ENCODE assay signal across 19 cellular contexts in genomic region chr21:34878940-34879339, GRCh38.
DNase-seq lines count a peak whose midpoint lies in the region; ATAC-seq, FAIRE-seq and TF ChIP-seq lines count a peak whose summit lies in the region.
"Had no signal": no experiment of that assay in that cellular context is flagged by ENCODE, and none has a peak within 500 bp of the region (broad histone marks: within the 10 kb centered on the region; RNA-seq: fewer than 3 reads in every experiment).

No MANE protein-coding gene starts in this region.

- no peaks in the 10 kb centered on the region for H3K9me2 ChIP-seq in hepatocyte (replicated peaks; ENCODE audit: insufficient read depth)

- peaks cover 31% of the 10 kb centered on the region for H3K4me1 ChIP-seq in Panc1 (ENCODE audit: control insufficient read depth, insufficient read depth, low read length)
- peaks cover 35% of the 10 kb centered on the region for H3K4me1 ChIP-seq in hepatocyte (ENCODE audit: insufficient read depth)

- H3K36me3 Mint-ChIP-seq in activated naive CD4-positive, alpha-beta T cell treated with anti-CD3 and anti-CD28 coated beads for 36 hours (ENCODE audit: low read depth), result peaks cover 58% of the 10 kb centered on the region
- H3K36me3 Mint-ChIP-seq in type B pancreatic cell, result peaks cover 14% of the 10 kb centered on the region

- H3K27ac ChIP-seq in Panc1 (ENCODE audit: low read length) (peak overlapping the region; percentile 61), hepatocyte (peak overlapping the region; percentile 73)
- H3K27ac ChIP-seq: coronary artery had no signal

- H3K27me3 Mint-ChIP-seq in activated naive CD4-positive, alpha-beta T cell treated with anti-CD3 and anti-CD28 coated beads for 36 hours (ENCODE audit: low read depth), result no peaks in the 10 kb centered on the region
- H3K27me3 Mint-ChIP-seq in type B pancreatic cell, result peaks cover 19% of the 10 kb centered on the region
- H3K27me3 Mint-ChIP-seq: naive B cell had no signal

- 82% methylated on average over 2 of the region's 2 CpGs for WGBS in hepatocyte (ENCODE audit: low lambda C conversion rate, missing lambda C conversion rate)

- ATAC-seq in Panc1, result no peak; the same call in 1 of the 2 replicates

- peaks cover 76% of the 10 kb centered on the region for H3K79me2 ChIP-seq in hepatocyte

- H3K27me3 ChIP-seq in Panc1 (ENCODE audit: control insufficient read depth, insufficient read depth, low read length) (no peaks in the 10 kb centered on the region), hepatocyte (no peaks in the 10 kb centered on the region)
- H3K27me3 ChIP-seq: suprapubic skin had no signal

- CTCF ChIA-PET in activated naive CD4-positive, alpha-beta T cell treated with anti-CD3 and anti-CD28 coated beads for 36 hours (lab: Charles Lee), result no interaction called here
- CTCF ChIA-PET in Panc1 (lab: Charles Lee), result no interaction called here

- H4K20me1 ChIP-seq in hepatocyte (ENCODE audit: insufficient read depth, poor library complexity, severe bottlenecking), result peaks cover 6% of the 10 kb centered on the region

- H3K4me3 Mint-ChIP-seq in activated naive CD4-positive, alpha-beta T cell treated with anti-CD3 and anti-CD28 coated beads for 36 hours, result no peak overlapping the region
- H3K4me3 Mint-ChIP-seq in type B pancreatic cell, result no peak overlapping the region
- H3K4me3 Mint-ChIP-seq: naive B cell had no signal

- H3K4me1 Mint-ChIP-seq in activated naive CD4-positive, alpha-beta T cell treated with anti-CD3 and anti-CD28 coated beads for 36 hours (ENCODE audit: low read depth), result peaks cover 69% of the 10 kb centered on the region
- H3K4me1 Mint-ChIP-seq in type B pancreatic cell (ENCODE audit: unreplicated experiment), result peaks cover 15% of the 10 kb centered on the region

- peak overlapping the region; percentile 16 for H3K27ac Mint-ChIP-seq in activated naive CD4-positive, alpha-beta T cell treated with anti-CD3 and anti-CD28 coated beads for 36 hours
- H3K27ac Mint-ChIP-seq in type B pancreatic cell, result peak overlapping the region; percentile 11
- H3K27ac Mint-ChIP-seq: naive B cell had no signal

- DNase-seq in activated naive CD4-positive, alpha-beta T cell treated with anti-CD3 and anti-CD28 coated beads for 36 hours, result no peak
- DNase-seq in activated naive CD4-positive, alpha-beta T cell treated with Interleukin-2 at 50 U/mL for 16 hours, result no peak
- DNase-seq in Panc1 (ENCODE audit: low read depth, low spot score), result no peak
- no peak for DNase-seq in hepatocyte (ENCODE audit: low spot score)
- no peak for DNase-seq in type B pancreatic cell (ENCODE audit: extremely low spot score, unreplicated experiment)
- no peak for DNase-seq in frontal cortex (ENCODE audit: low spot score in 2 of 2)
- no peak for DNase-seq in A172 (ENCODE audit: low spot score)
- DNase-seq in NCI-H1694 treated with DMSO at 0.1 percent for 48 hours (lab: John Stamatoyannopoulos, UW), result no peak
- DNase-seq: activated CD4-positive, alpha-beta T cell treated with anti-CD3 and anti-CD28 coated beads, Interleukin-2, amount 50 U/mL, for 1 hour; activated T-cell treated with anti-CD3 and anti-CD28 coated beads, Interleukin-2, amount 50 U/mL, for 48 hours; erythroblast; hippocampal formation; naive B cell; NCI-H2227 treated with DMSO at 0.1 percent for 48 hours; posterior cingulate gyrus; stimulated activated CD4-positive, alpha-beta T cell treated with anti-CD3 and anti-CD28 coated beads, Interleukin-15, amount 100 ng/mL, for 24 hours; T1000 had no signal

- H3K9me3 ChIP-seq in Panc1 (ENCODE audit: control insufficient read depth, insufficient read depth, low read depth, low read length) (no peaks in the 10 kb centered on the region), hepatocyte (ENCODE audit: low read depth) (no peaks in the 10 kb centered on the region)
- H3K9me3 ChIP-seq: suprapubic skin had no signal

- H3K36me3 ChIP-seq in Panc1 (ENCODE audit: control insufficient read depth, insufficient read depth, low read length) (peaks cover 8% of the 10 kb centered on the region; the same call in 1 of the 2 replicates), hepatocyte (replicated peaks; ENCODE audit: insufficient read depth, low read depth) (no peaks in the 10 kb centered on the region)

- no peaks in the 10 kb centered on the region for H3K9me3 Mint-ChIP-seq in activated naive CD4-positive, alpha-beta T cell treated with anti-CD3 and anti-CD28 coated beads for 36 hours
- H3K9me3 Mint-ChIP-seq in type B pancreatic cell, result no peaks in the 10 kb centered on the region
- H3K9me3 Mint-ChIP-seq: naive B cell had no signal

- POLR2A ChIA-PET in Panc1 (lab: Charles Lee), result no interaction called here

- TF ChIP-seq CTCF in Panc1 (IDR thresholded peaks at IDR 0.05) (no peak), hepatocyte (IDR thresholded peaks at IDR 0.05; ENCODE audit: poor library complexity) (no peak), type B pancreatic cell (conservative IDR thresholded peaks at IDR 0.05) (no peak)

- H3K4me3 ChIP-seq in Panc1 (ENCODE audit: low read depth in 2 of 2, low read length in 2 of 2) (0 out of 4 replicates have a peak overlapping the region, but pooled peaks of 1 of the 2 experiments have one; percentile 26), hepatocyte (no peak overlapping the region)
- H3K4me3 ChIP-seq: coronary artery, suprapubic skin had no signal

- H2AFZ ChIP-seq in hepatocyte, result no peak overlapping the region

- FAIRE-seq in frontal cortex (lab: Jason Lieb, UNC), result no peak

- BruUV-seq in Panc1 (replicated peaks; lab: Mats Ljungman, UMichigan), result no TSS peak

- intact Hi-C loops in activated naive CD4-positive, alpha-beta T cell treated with anti-CD3 and anti-CD28 coated beads for 36 hours (cut with micrococcal nuclease), result no loop called here
- intact Hi-C loops in Panc1 (cut with micrococcal nuclease; ENCODE audit: unreplicated experiment), result no loop called here

- peak overlapping the region; percentile 42 for H3K4me2 ChIP-seq in hepatocyte

- in situ Hi-C loops in Panc1 (cut with HindIII; ENCODE audit: low pct_unique_long_range_greater_than_20kb, low sequenced_read_pairs), result no loop called here
